ENCODE assay signal across 8 cellular contexts in genomic region chr12:32897276-32897615, GRCh38. TPM values are rescaled to one million over a fixed set of nuclear protein-coding genes. Genes with fewer than 3 reads are reported as not detected.
DNase-seq lines count a peak whose midpoint lies in the region; ATAC-seq and TF ChIP-seq lines count a peak whose summit lies in the region.

No MANE protein-coding gene starts in this region.

- TF ChIP-seq POLR2A in esophagus muscularis mucosa (IDR thresholded peaks at IDR 0.05; ENCODE audit: low read depth) = no peak

- ATAC-seq in GM21515 (IDR thresholded peaks at IDR 0.05; ENCODE audit: unreplicated experiment) (no peak), GM18517 (IDR thresholded peaks at IDR 0.05; ENCODE audit: unreplicated experiment) (no peak)

- TF ChIP-seq CTCF in esophagus muscularis mucosa (IDR thresholded peaks at IDR 0.05) (no peak), parathyroid adenoma (IDR thresholded peaks at IDR 0.05) (no peak)

- H3K4me1 ChIP-seq in ES-I3 (ENCODE audit: insufficient read depth, low read length) (peaks cover 26% of the 10 kb centered on the region), SJSA1 (replicated peaks) (peaks cover 61% of the 10 kb centered on the region), esophagus muscularis mucosa (peaks cover 9 to 22% (median 17%) of the 10 kb centered on the region in 4 donors), parathyroid adenoma (peaks cover 17% of the 10 kb centered on the region)

- peak overlapping the region; percentile 50 for H3K4me2 ChIP-seq in parathyroid adenoma (ENCODE audit: low read length)

- peak overlapping the region; percentile 57 for H3K4me3 ChIP-seq in SJSA1
- peak overlapping the region; percentile 59 to 69 (median 60) for H3K4me3 ChIP-seq in esophagus muscularis mucosa
- peak overlapping the region; percentile 54 for H3K4me3 ChIP-seq in parathyroid adenoma (ENCODE audit: low read depth, low read length)

- H3K79me2 ChIP-seq in parathyroid adenoma = no peaks in the 10 kb centered on the region

- TF ChIP-seq EP300 in esophagus muscularis mucosa (IDR thresholded peaks at IDR 0.05) = no peak

- H3K9me3 ChIP-seq in ES-I3 (ENCODE audit: control insufficient read depth, insufficient read depth, low read length) (no peaks in the 10 kb centered on the region), SJSA1 (replicated peaks) (no peaks in the 10 kb centered on the region), esophagus muscularis mucosa (no peaks in the 10 kb centered on the region), parathyroid adenoma (ENCODE audit: control insufficient read depth, low read length) (no peaks in the 10 kb centered on the region)

- no peaks in the 10 kb centered on the region for H3K27me3 ChIP-seq in SJSA1 (replicated peaks)
- H3K27me3 ChIP-seq in esophagus muscularis mucosa = peaks cover 0 to 56% (median 20%) of the 10 kb centered on the region in 4 donors
- no peaks in the 10 kb centered on the region for H3K27me3 ChIP-seq in parathyroid adenoma (ENCODE audit: control insufficient read depth, insufficient read depth, low read length)

- intact Hi-C loops in esophagus muscularis mucosa (cut with DNase I) = no loop called here

- no peaks in the 10 kb centered on the region for H3K36me3 ChIP-seq in ES-I3 (ENCODE audit: insufficient read depth, low read length)
- H3K36me3 ChIP-seq in SJSA1 = no peaks in the 10 kb centered on the region
- H3K36me3 ChIP-seq in esophagus muscularis mucosa = no peaks in the 10 kb centered on the region
- H3K36me3 ChIP-seq in parathyroid adenoma (ENCODE audit: control insufficient read depth, insufficient read depth, low read length) = no peaks in the 10 kb centered on the region

- DNase-seq in SJSA1 (ENCODE audit: low read depth in 1 of 2, low spot score in 2 of 2) (no peak), esophagus muscularis mucosa (ENCODE audit: extremely low spot score) (no peak), NCI-H1092 treated with DMSO at 0.1 percent for 48 hours (lab: John Stamatoyannopoulos, UW) (no peak), NCI-H1092 (lab: John Stamatoyannopoulos, UW) (no peak)

- H3K27ac ChIP-seq in SJSA1 (no peak overlapping the region), esophagus muscularis mucosa (replicated peaks in 1 of 4) (no peak overlapping the region), parathyroid adenoma (peak overlapping the region; percentile 79)

- 7% methylated on average over 5 of the region's 6 CpGs for WGBS in esophagus muscularis mucosa

- H3K9ac ChIP-seq in ES-I3 (ENCODE audit: low read depth, low read length) (peak overlapping the region; percentile 55), parathyroid adenoma (no peak overlapping the region)

- peak overlapping the region; percentile 89 for H2AFZ ChIP-seq in parathyroid adenoma

RNA-seq across cellular contexts. Expression of gene PKP2, which starts 0.7 kb away (rescaled TPM):
- 28.6 and 29.9 TPM in 2 replicates for total RNA-seq in SJSA1 (2014; rRNA removed; shearing (Covaris generic))
- 1 to 10 TPM; 1.2 to 1.5 (median 1.3) TPM for total RNA-seq in esophagus muscularis mucosa

Comparison
In these comparisons a context has a peak if more than half of its experiments do, and no peak if none do; other contexts are left out.
1. RNA of gene PKP2, which starts 0.7 kb away (total RNA-seq): 28.6 to 29.9 TPM in SJSA1; 1.2 to 1.5 TPM in esophagus muscularis mucosa; every median in the first group is over 10 times any median in the second.
2. Peak in every context shown above with its lines, with median percentiles within 50 percentile points of each other: H3K4me3 ChIP-seq.